8 cellular contexts compared by ENCODE assay signal in genomic region chr9:111038336-111039202, GRCh38. TPM values are rescaled to one million over a fixed set of nuclear protein-coding genes. Genes with fewer than 3 reads are reported as not detected.
A peak's percentile ranks its signal among the peaks of the same experiment; 100 is the strongest.
DNase-seq lines count a peak whose midpoint lies in the region; ATAC-seq lines count a peak whose summit lies in the region.

Gene LPAR1 (minus strand): TSS chr9:111038470. CDS start chr9:110972117, 66,353 bp downstream.

- H3K27ac Mint-ChIP-seq in activated T-helper 17 cell treated with anti-CD3 and anti-CD28 coated beads, Interleukin-2, amount 50 U/mL, for 72 hours: no peak within 1 kb of the TSS

- H3K4me1 Mint-ChIP-seq in activated T-helper 17 cell treated with anti-CD3 and anti-CD28 coated beads, Interleukin-2, amount 50 U/mL, for 72 hours: peaks cover 5% of the 10 kb centered on the region

- peak within 1 kb of the TSS; percentile 34 for H3K4me3 Mint-ChIP-seq in activated T-helper 17 cell treated with anti-CD3 and anti-CD28 coated beads, Interleukin-2, amount 50 U/mL, for 72 hours

- DNase-seq in ELR (ENCODE audit: low read depth): peak; percentile 70
- peak; percentile 81 for DNase-seq in Right ventricle myocardium superior
- no peak for DNase-seq in occipital lobe (lab: John Stamatoyannopoulos, UW)
- DNase-seq in KG1 (lab: John Stamatoyannopoulos, UW): no peak
- DNase-seq in OCI-M2 (lab: John Stamatoyannopoulos, UW; ENCODE audit: unreplicated experiment): no peak
- DNase-seq in stimulated activated CD4-positive, alpha-beta T cell treated with anti-CD3 and anti-CD28 coated beads, Interleukin-4, amount 100 ng/mL, for 4 hours: no peak

- ATAC-seq in HG02759 (IDR thresholded peaks at IDR 0.05; ENCODE audit: unreplicated experiment): peak; percentile 34
- ATAC-seq in activated T-helper 17 cell treated with anti-CD3 and anti-CD28 coated beads, Interleukin-2, amount 50 U/mL, for 72 hours (replicated peaks): no peak
- ATAC-seq in Right ventricle myocardium superior (ENCODE audit: poor library complexity): peak; percentile 76

- intact Hi-C loops in Right ventricle myocardium superior (cut with DNase I): no loop called here

- peaks cover 37% of the 10 kb centered on the region for H3K27me3 Mint-ChIP-seq in activated T-helper 17 cell treated with anti-CD3 and anti-CD28 coated beads, Interleukin-2, amount 50 U/mL, for 72 hours

- no peaks in the 10 kb centered on the region for H3K36me3 Mint-ChIP-seq in activated T-helper 17 cell treated with anti-CD3 and anti-CD28 coated beads, Interleukin-2, amount 50 U/mL, for 72 hours (ENCODE audit: low read depth)

- H3K9me3 Mint-ChIP-seq in activated T-helper 17 cell treated with anti-CD3 and anti-CD28 coated beads, Interleukin-2, amount 50 U/mL, for 72 hours: no peaks in the 10 kb centered on the region

RNA-seq across cellular contexts. Expression of gene LPAR1, which starts in this region (rescaled TPM):
- total RNA-seq in activated T-helper 17 cell treated with anti-CD3 and anti-CD28 coated beads, Interleukin-2, amount 50 U/mL, for 72 hours: not detected
- total RNA-seq in Right ventricle myocardium superior (12.7 TPM), occipital lobe (26.4 TPM)

Comparison
In these comparisons a context has a peak if more than half of its experiments do, and no peak if none do; other contexts are left out.
1. RNA of gene LPAR1 (total RNA-seq): 26.4 TPM in occipital lobe (single experiment) and 12.7 TPM in Right ventricle myocardium superior (single experiment); not detected in activated T-helper 17 cell treated with anti-CD3 and anti-CD28 coated beads, Interleukin-2, amount 50 U/mL, for 72 hours; every median in the first group is over 10 times any median in the second.
2. DNase-seq: peak in ELR (single experiment) and Right ventricle myocardium superior (single experiment); none in occipital lobe (single experiment), KG1 (single experiment), OCI-M2 (single experiment) and stimulated activated CD4-positive, alpha-beta T cell treated with anti-CD3 and anti-CD28 coated beads, Interleukin-4, amount 100 ng/mL, for 4 hours (0 of 2).